ENCODE assay signal across 23 cellular contexts in genomic region chr1:20120796-20121195, GRCh38. TPM values are rescaled to one million over a fixed set of nuclear protein-coding genes. Genes with fewer than 3 reads are reported as not detected.
A peak's percentile ranks its signal among the peaks of the same experiment; 100 is the strongest.
DNase-seq lines count a peak whose midpoint lies in the region; ATAC-seq and TF ChIP-seq lines count a peak whose summit lies in the region.
"Had no signal": no experiment of that assay in that cellular context is flagged by ENCODE, and none has a peak within 500 bp of the region (broad histone marks: within the 10 kb centered on the region; RNA-seq: fewer than 3 reads in every experiment).

No MANE protein-coding gene starts in this region.

- H4K20me1 ChIP-seq in MM.1S (ENCODE audit: insufficient read depth, low read length): no peaks in the 10 kb centered on the region
- H4K20me1 ChIP-seq: BLaER1 had no signal

- H3K4me1 ChIP-seq in neuronal stem cell (ENCODE audit: control insufficient read depth in 2 of 2, insufficient read depth in 1 of 2, low read depth in 1 of 2, low read length in 2 of 2) (peaks cover 2% of the 10 kb centered on the region in 2 donors), MM.1S (ENCODE audit: low read length) (0 out of 2 replicates have a peak, but pooled peaks cover under 1% of the 10 kb centered on the region), testis (no peaks in the 10 kb centered on the region)

- H3F3A ChIP-seq in MM.1S (ENCODE audit: insufficient read depth, low read length): no peaks in the 10 kb centered on the region

- no peak for DNase-seq in memory B cell (ENCODE audit: low spot score in 2 of 2)
- DNase-seq in neuronal stem cell (ENCODE audit: low spot score): no peak
- DNase-seq in sciatic nerve (ENCODE audit: low spot score): peak; percentile 28
- DNase-seq in stimulated activated naive B cell treated with anti-CD40 and anti-IgM and Interleukin-4, amounts not matched to agents 10 μg/mL and 1 μg/mL and 100 μg/mL, for 72 hours: no peak
- DNase-seq in activated CD8-positive, alpha-beta memory T cell treated with anti-CD3 and anti-CD28 coated beads, Interleukin-2, amount 50 U/mL, for 4 hours: no peak
- DNase-seq in MM.1S: no peak
- no peak for DNase-seq in NCI-H526 treated with DMSO at 0.1 percent for 48 hours (lab: John Stamatoyannopoulos, UW)
- DNase-seq in testis: no peak
- DNase-seq: CD4-positive, alpha-beta T cell; CD8-positive, alpha-beta memory T cell; DMS 273 treated with DMSO at 0.1 percent for 48 hours; DMS79; EL; GDM1; H9 had no signal

- H4K91ac ChIP-seq in neuronal stem cell (ENCODE audit: low read depth, low read length, poor library complexity): no peak overlapping the region

- TF ChIP-seq POLR2A in testis (IDR thresholded peaks at IDR 0.05): no peak

- H2AK5ac ChIP-seq in neuronal stem cell (ENCODE audit: low read depth, low read length): no peak overlapping the region

- H3K4me1 Mint-ChIP-seq in memory B cell: peaks cover 38% of the 10 kb centered on the region
- H3K4me1 Mint-ChIP-seq in stimulated activated naive B cell treated with anti-CD40 and anti-IgM and Interleukin-4, amounts not matched to agents 10 μg/mL and 1 μg/mL and 100 μg/mL, for 72 hours: peaks cover 54 to 76% of the 10 kb centered on the region in 2 donors
- H3K4me1 Mint-ChIP-seq: CD8-positive, alpha-beta memory T cell; GM23338 had no signal

- H3K14ac ChIP-seq in neuronal stem cell (ENCODE audit: low read length): no peak overlapping the region

- H3K27me3 ChIP-seq in neuronal stem cell (ENCODE audit: control insufficient read depth in 3 of 3, insufficient read depth in 3 of 3, low read depth in 1 of 3, low read length in 3 of 3) (no peaks in the 10 kb centered on the region), MM.1S (replicated peaks; ENCODE audit: insufficient read depth, low read length) (peaks cover 13% of the 10 kb centered on the region), testis (no peaks in the 10 kb centered on the region)
- H3K27me3 ChIP-seq: BLaER1 had no signal

- no peak overlapping the region for H2BK12ac ChIP-seq in neuronal stem cell (ENCODE audit: low read length)

- H2BK5ac ChIP-seq in neuronal stem cell (ENCODE audit: low read length): no peak overlapping the region

- no peaks in the 10 kb centered on the region for H3K27me3 Mint-ChIP-seq in memory B cell
- no peaks in the 10 kb centered on the region for H3K27me3 Mint-ChIP-seq in stimulated activated naive B cell treated with anti-CD40 and anti-IgM and Interleukin-4, amounts not matched to agents 10 μg/mL and 1 μg/mL and 100 μg/mL, for 72 hours

- H2BK120ac ChIP-seq in neuronal stem cell (ENCODE audit: low read depth, low read length): no peak overlapping the region

- H3K4me3 ChIP-seq in neuronal stem cell (ENCODE audit: low read length in 2 of 2): no peak overlapping the region
- no peak overlapping the region for H3K4me3 ChIP-seq in MM.1S (ENCODE audit: low read length)
- no peak overlapping the region for H3K4me3 ChIP-seq in testis
- H3K4me3 ChIP-seq: BLaER1, GM12878, GM23338 had no signal

- no peak overlapping the region for H2BK15ac ChIP-seq in neuronal stem cell (ENCODE audit: low read length)

- ATAC-seq in memory B cell (ENCODE audit: low read depth) (no peak), sciatic nerve (no peak)
- no peak for ATAC-seq in stimulated activated naive B cell treated with anti-CD40 and anti-IgM and Interleukin-4, amounts not matched to agents 10 μg/mL and 1 μg/mL and 100 μg/mL, for 72 hours (replicated peaks)
- ATAC-seq: GM12878, GM23338, HCT116 had no signal

- no peak overlapping the region for H3K4me3 Mint-ChIP-seq in memory B cell
- H3K4me3 Mint-ChIP-seq in stimulated activated naive B cell treated with anti-CD40 and anti-IgM and Interleukin-4, amounts not matched to agents 10 μg/mL and 1 μg/mL and 100 μg/mL, for 72 hours: no peak overlapping the region
- H3K4me3 Mint-ChIP-seq: CD4-positive, alpha-beta T cell; CD8-positive, alpha-beta memory T cell; GM23338; H9 had no signal

- H3K79me1 ChIP-seq in neuronal stem cell (ENCODE audit: low read depth, low read length): no peaks in the 10 kb centered on the region

- WGBS in neuronal stem cell (ENCODE audit: extremely low coverage in 2 of 2, insufficient read length in 2 of 2, insufficient replicate concordance in 1 of 2), 2 donors: no CpG with 5 or more reads among the region's 4 CpGs
- 91 to 93% methylated on average over 4 of the region's 4 CpGs for WGBS in testis, 2 donors

- no peak overlapping the region for H4K8ac ChIP-seq in neuronal stem cell (ENCODE audit: low read depth, low read length)

- no peak overlapping the region for H3K4ac ChIP-seq in neuronal stem cell (ENCODE audit: low read length)

- TF ChIP-seq CTCF in MM.1S (IDR thresholded peaks at IDR 0.05; ENCODE audit: low read length) (no peak), testis (IDR thresholded peaks at IDR 0.05) (no peak)

- H3K36me3 ChIP-seq in neuronal stem cell (replicated peaks in 1 of 2; ENCODE audit: control insufficient read depth in 2 of 2, insufficient read depth in 2 of 2, low read length in 2 of 2) (no peaks in the 10 kb centered on the region), MM.1S (replicated peaks; ENCODE audit: insufficient read depth, low read length) (no peaks in the 10 kb centered on the region), testis (ENCODE audit: low read depth, missing control alignments) (no peaks in the 10 kb centered on the region)
- H3K36me3 ChIP-seq: BLaER1 had no signal

- intact Hi-C loops in sciatic nerve (cut with DNase I): no loop called here
- intact Hi-C loops in testis (cut with DNase I; ENCODE audit: low total_unique reads): no loop called here

- H3K27ac ChIP-seq in neuronal stem cell (replicated peaks; ENCODE audit: low read length): no peak overlapping the region
- H3K27ac ChIP-seq in MM.1S (ENCODE audit: low read length): no peak overlapping the region
- no peak overlapping the region for H3K27ac ChIP-seq in testis
- H3K27ac ChIP-seq: BLaER1, C4-2B had no signal

- H3K27ac Mint-ChIP-seq in memory B cell: peak overlapping the region; percentile 63
- H3K27ac Mint-ChIP-seq in stimulated activated naive B cell treated with anti-CD40 and anti-IgM and Interleukin-4, amounts not matched to agents 10 μg/mL and 1 μg/mL and 100 μg/mL, for 72 hours: peak overlapping the region; percentile 1
- H3K27ac Mint-ChIP-seq: CD4-positive, alpha-beta T cell; GM23338; H9 had no signal

- H2AFZ ChIP-seq in neuronal stem cell (ENCODE audit: low read length) (no peak overlapping the region), MM.1S (ENCODE audit: low read length) (no peak overlapping the region)
- H2AFZ ChIP-seq: GM23338 had no signal

- peak overlapping the region; percentile 8 for H3K18ac ChIP-seq in neuronal stem cell (ENCODE audit: low read length)

- H3K23ac ChIP-seq in neuronal stem cell (ENCODE audit: low read depth, low read length, poor library complexity): no peak overlapping the region

- H3K9me3 ChIP-seq in neuronal stem cell (replicated peaks in 1 of 2; ENCODE audit: control insufficient read depth in 2 of 2, insufficient read depth in 1 of 2, low read depth in 1 of 2, low read length in 2 of 2) (no peaks in the 10 kb centered on the region), MM.1S (replicated peaks; ENCODE audit: insufficient read depth, low read length) (no peaks in the 10 kb centered on the region), testis (no peaks in the 10 kb centered on the region)
- H3K9me3 ChIP-seq: BLaER1 had no signal

- no peaks in the 10 kb centered on the region for H3K36me3 Mint-ChIP-seq in memory B cell
- no peaks in the 10 kb centered on the region for H3K36me3 Mint-ChIP-seq in stimulated activated naive B cell treated with anti-CD40 and anti-IgM and Interleukin-4, amounts not matched to agents 10 μg/mL and 1 μg/mL and 100 μg/mL, for 72 hours
- H3K36me3 Mint-ChIP-seq: CD8-positive, alpha-beta memory T cell had no signal

- peaks cover 1% of the 10 kb centered on the region for H3K9me3 Mint-ChIP-seq in memory B cell
- no peaks in the 10 kb centered on the region for H3K9me3 Mint-ChIP-seq in stimulated activated naive B cell treated with anti-CD40 and anti-IgM and Interleukin-4, amounts not matched to agents 10 μg/mL and 1 μg/mL and 100 μg/mL, for 72 hours
- H3K9me3 Mint-ChIP-seq: CD4-positive, alpha-beta T cell; CD8-positive, alpha-beta memory T cell; GM23338; H9 had no signal

- no peak overlapping the region for H3K4me2 ChIP-seq in neuronal stem cell (ENCODE audit: insufficient read depth, low read length, poor library complexity, severe bottlenecking)
- no peak overlapping the region for H3K4me2 ChIP-seq in MM.1S (ENCODE audit: low read depth, low read length)
- H3K4me2 ChIP-seq: BLaER1, GM23338 had no signal

- no peaks in the 10 kb centered on the region for H3K79me2 ChIP-seq in MM.1S (ENCODE audit: low read length)

- H3K9me2 ChIP-seq in MM.1S (replicated peaks; ENCODE audit: insufficient read depth, low read length): no peaks in the 10 kb centered on the region

- no peak overlapping the region for H3K9ac ChIP-seq in neuronal stem cell (ENCODE audit: low read depth, low read length, poor library complexity)
- no peak overlapping the region for H3K9ac ChIP-seq in MM.1S (ENCODE audit: low read length)
- H3K9ac ChIP-seq: BLaER1 had no signal

RNA-seq across cellular contexts. Expression of gene PLA2G2D, which starts 1.5 kb away (rescaled TPM):
- polyA plus RNA-seq in neuronal stem cell (2013, experiment 1 of 2): not detected
- not detected for polyA plus RNA-seq in neuronal stem cell (2013, experiment 2 of 2)
- total RNA-seq in sciatic nerve (not detected), testis (under 1 TPM in 1 of 2 donors, not detected in 1; 0.16 TPM)
- 3.7 TPM for polyA plus RNA-seq in testis (ENCODE audit: insufficient read depth, low read depth, low replicate concordance)
- total RNA-seq: A172; A673; CD4-positive, alpha-beta T cell; CD8-positive, alpha-beta memory T cell; GM23338; H4; H9 had no signal
- polyA plus RNA-seq: CD8-positive, alpha-beta memory T cell; GM23338 had no signal

RNA-seq across cellular contexts. Expression of gene PLA2G2F, which starts 18.3 kb away (rescaled TPM):
- polyA plus RNA-seq in neuronal stem cell (2013, experiment 1 of 2): not detected
- polyA plus RNA-seq in neuronal stem cell (2013, experiment 2 of 2): not detected
- not detected for total RNA-seq in sciatic nerve
- not detected for total RNA-seq in testis
- not detected for polyA plus RNA-seq in testis (ENCODE audit: insufficient read depth, low read depth, low replicate concordance)
- total RNA-seq: A172; A673; CD4-positive, alpha-beta T cell; CD8-positive, alpha-beta memory T cell; GM12878; GM23338; H4; H9 had no signal
- polyA plus RNA-seq: CD8-positive, alpha-beta memory T cell; GM23338 had no signal

RNA-seq across cellular contexts. Expression of gene PLA2G5, which starts 50.8 kb away (rescaled TPM):
- not detected for polyA plus RNA-seq in neuronal stem cell (2013, experiment 1 of 2)
- not detected for polyA plus RNA-seq in neuronal stem cell (2013, experiment 2 of 2)
- 1.3 TPM for total RNA-seq in sciatic nerve
- total RNA-seq in testis: 10 to 100 TPM; 19.8 to 21.2 TPM
- 17.6 TPM for polyA plus RNA-seq in testis (ENCODE audit: insufficient read depth, low read depth, low replicate concordance)
- total RNA-seq: A172; A673; CD4-positive, alpha-beta T cell; CD8-positive, alpha-beta memory T cell; GM23338; H4; H9 had no signal
- polyA plus RNA-seq: CD8-positive, alpha-beta memory T cell; GM23338 had no signal
